ENCODE assay signal across 8 cellular contexts in the genomic region with DNA sequence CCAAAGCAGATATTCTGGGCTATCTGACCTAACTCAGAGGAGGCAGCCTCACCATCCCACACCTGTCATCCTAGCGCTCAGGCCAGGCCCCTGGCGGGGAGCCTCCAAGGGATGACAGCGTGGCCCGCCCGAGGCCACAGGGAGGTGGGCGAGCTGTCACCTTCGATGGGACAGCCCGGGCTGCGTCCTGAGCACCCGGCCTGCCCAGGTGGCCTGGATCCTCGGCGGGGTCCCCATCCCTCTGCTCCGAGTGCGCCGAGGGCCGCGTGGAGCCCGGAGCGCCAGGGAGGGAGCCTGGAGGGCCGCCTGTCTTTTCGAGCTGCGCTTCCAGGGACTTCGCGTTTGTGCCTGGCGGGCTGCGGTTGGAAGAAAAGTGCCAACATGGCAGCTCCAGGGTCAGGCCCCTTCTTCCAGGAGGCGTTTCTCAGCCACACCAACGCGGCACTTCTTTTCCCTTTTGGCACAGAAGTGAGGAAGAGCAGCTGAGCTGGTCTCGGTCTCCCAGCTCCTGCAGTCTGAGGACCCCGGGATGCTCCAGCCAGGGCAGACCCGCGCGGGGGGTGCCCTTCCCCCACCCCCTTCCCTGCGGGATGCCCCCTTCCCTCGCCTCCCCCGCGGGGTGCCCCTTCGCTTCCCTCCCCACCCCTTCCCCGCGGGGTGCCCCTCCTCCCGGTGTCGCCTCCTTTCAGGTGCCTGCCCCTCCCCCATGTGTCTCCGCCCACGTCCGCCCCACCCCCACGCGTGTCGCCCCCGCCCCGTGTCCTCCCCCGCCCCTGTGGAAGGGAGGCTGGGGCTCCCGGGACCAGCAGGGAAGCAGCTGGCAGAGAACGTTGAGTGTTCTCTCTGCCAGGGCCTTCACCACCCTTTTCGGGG. TPM values are rescaled to one million over a fixed set of nuclear protein-coding genes. Genes with fewer than 3 reads are reported as not detected.
A peak's percentile ranks its signal among the peaks of the same experiment; 100 is the strongest.
DNase-seq lines count a peak whose midpoint lies in the region; ATAC-seq and TF ChIP-seq lines count a peak whose summit lies in the region.

No MANE protein-coding gene starts in this region.

- peak overlapping the region; percentile 69 for H3K4me3 ChIP-seq in GM12865 (ENCODE audit: low read depth, low read length)
- peak overlapping the region; percentile 56 to 89 (median 78) for H3K4me3 ChIP-seq in dorsolateral prefrontal cortex

- H3K36me3 Mint-ChIP-seq in activated B cell treated with CpG ODN at 0.5 μM for 24 hours (ENCODE audit: low read depth): no peaks in the 10 kb centered on the region
- H3K36me3 Mint-ChIP-seq in stimulated activated naive CD8-positive, alpha-beta T cell treated with anti-CD3 and anti-CD28 coated beads, Interleukin-15, Interleukin-2, amounts not matched to agents 100 ng/mL and 50 ng/mL, for 24 hours (ENCODE audit: low read depth): no peaks in the 10 kb centered on the region

- no peaks in the 10 kb centered on the region for H3K9me3 Mint-ChIP-seq in activated B cell treated with CpG ODN at 0.5 μM for 24 hours
- H3K9me3 Mint-ChIP-seq in stimulated activated naive CD8-positive, alpha-beta T cell treated with anti-CD3 and anti-CD28 coated beads, Interleukin-15, Interleukin-2, amounts not matched to agents 100 ng/mL and 50 ng/mL, for 24 hours: no peaks in the 10 kb centered on the region

- H3K4me3 Mint-ChIP-seq in activated B cell treated with CpG ODN at 0.5 μM for 24 hours: peak overlapping the region; percentile 82
- H3K4me3 Mint-ChIP-seq in stimulated activated naive CD8-positive, alpha-beta T cell treated with anti-CD3 and anti-CD28 coated beads, Interleukin-15, Interleukin-2, amounts not matched to agents 100 ng/mL and 50 ng/mL, for 24 hours: peak overlapping the region; percentile 83

- peaks cover 21% of the 10 kb centered on the region for H3K27me3 Mint-ChIP-seq in activated B cell treated with CpG ODN at 0.5 μM for 24 hours
- no peaks in the 10 kb centered on the region for H3K27me3 Mint-ChIP-seq in stimulated activated naive CD8-positive, alpha-beta T cell treated with anti-CD3 and anti-CD28 coated beads, Interleukin-15, Interleukin-2, amounts not matched to agents 100 ng/mL and 50 ng/mL, for 24 hours

- peaks cover 10% of the 10 kb centered on the region for H3K4me1 Mint-ChIP-seq in activated B cell treated with CpG ODN at 0.5 μM for 24 hours
- H3K4me1 Mint-ChIP-seq in stimulated activated naive CD8-positive, alpha-beta T cell treated with anti-CD3 and anti-CD28 coated beads, Interleukin-15, Interleukin-2, amounts not matched to agents 100 ng/mL and 50 ng/mL, for 24 hours (ENCODE audit: low read depth): peaks cover 20% of the 10 kb centered on the region

- peak; percentile 7 for ATAC-seq in HG02981 (IDR thresholded peaks at IDR 0.05; ENCODE audit: unreplicated experiment)
- peak; percentile 43 for ATAC-seq in activated B cell treated with CpG ODN at 0.5 μM for 24 hours (ENCODE audit: low read depth)
- ATAC-seq in HG02610 (IDR thresholded peaks at IDR 0.05; ENCODE audit: unreplicated experiment): no peak

- H3K27ac ChIP-seq in dorsolateral prefrontal cortex: peak overlapping the region; percentile 39 to 96 (median 85)

- intact Hi-C loops in activated B cell treated with CpG ODN at 0.5 μM for 24 hours (cut with micrococcal nuclease) (no loop called here), dorsolateral prefrontal cortex (cut with DNase I) (no loop called here)

- POLR2A ChIA-PET in activated B cell treated with CpG ODN at 0.5 μM for 24 hours (lab: Charles Lee): interaction anchor here (0.7 to 0.8 kb wide), 2 partner anchors 9 to 267 kb away, joined by 3 to 5 read pairs; no protein-coding TSS in a partner anchor

- peak; percentile 19 for TF ChIP-seq CTCF in GM12865 (IDR thresholded peaks at IDR 0.05; ENCODE audit: insufficient read depth, low read depth, low read length, missing control alignments)
- TF ChIP-seq CTCF in activated B cell treated with CpG ODN at 0.5 μM for 24 hours (IDR thresholded peaks at IDR 0.05): no peak
- peak in 1 of 56 donors; percentile 6 for TF ChIP-seq CTCF in dorsolateral prefrontal cortex (IDR thresholded peaks at IDR 0.05 in 54 of 56, conservative IDR thresholded peaks at IDR 0.05 in 2 of 56; ENCODE audit: low read depth in 1 of 56, partially characterized antibody in 56 of 56)

- no peak overlapping the region for H3K27ac Mint-ChIP-seq in activated B cell treated with CpG ODN at 0.5 μM for 24 hours
- no peak overlapping the region for H3K27ac Mint-ChIP-seq in stimulated activated naive CD8-positive, alpha-beta T cell treated with anti-CD3 and anti-CD28 coated beads, Interleukin-15, Interleukin-2, amounts not matched to agents 100 ng/mL and 50 ng/mL, for 24 hours

- peak; percentile 24 for DNase-seq in GM12865 (ENCODE audit: low read depth)
- DNase-seq in activated B cell treated with CpG ODN at 0.5 μM for 24 hours: no peak
- peak in 7 of 10 donors; percentile 36 to 64 (median 50) for DNase-seq in dorsolateral prefrontal cortex
- DNase-seq in medulla oblongata (ENCODE audit: extremely low spot score): peak; percentile 56
- no peak for DNase-seq in NCI-H1436 (lab: John Stamatoyannopoulos, UW)

- CTCF ChIA-PET in activated B cell treated with CpG ODN at 0.5 μM for 24 hours (lab: Charles Lee): interaction anchor here (0.9 to 1.8 kb wide), 2 partner anchors 10 to 130 kb away, joined by 3 to 8 read pairs; no protein-coding TSS in a partner anchor

- no peaks in the 10 kb centered on the region for H3K27me3 ChIP-seq in dorsolateral prefrontal cortex

RNA-seq across cellular contexts. Expression of a gene that starts 42.3 kb away (rescaled TPM):
- 0.09 and 0.10 TPM in 2 replicates for total RNA-seq in activated B cell treated with CpG ODN at 0.5 μM for 24 hours
- under 1 TPM in 24 of 120 experiments, not detected in 96; 0.07 to 0.24 (median 0.12) TPM for total RNA-seq in dorsolateral prefrontal cortex

Comparison
In these comparisons a context has a peak if more than half of its experiments do, and no peak if none do; other contexts are left out.
1. DNase-seq: peak in GM12865 (single experiment), dorsolateral prefrontal cortex (7 of 10) and medulla oblongata (single experiment); none in activated B cell treated with CpG ODN at 0.5 μM for 24 hours (single experiment) and NCI-H1436 (single experiment).